Comparison of ENCODE assay signal across 15 cellular contexts in the genomic region with DNA sequence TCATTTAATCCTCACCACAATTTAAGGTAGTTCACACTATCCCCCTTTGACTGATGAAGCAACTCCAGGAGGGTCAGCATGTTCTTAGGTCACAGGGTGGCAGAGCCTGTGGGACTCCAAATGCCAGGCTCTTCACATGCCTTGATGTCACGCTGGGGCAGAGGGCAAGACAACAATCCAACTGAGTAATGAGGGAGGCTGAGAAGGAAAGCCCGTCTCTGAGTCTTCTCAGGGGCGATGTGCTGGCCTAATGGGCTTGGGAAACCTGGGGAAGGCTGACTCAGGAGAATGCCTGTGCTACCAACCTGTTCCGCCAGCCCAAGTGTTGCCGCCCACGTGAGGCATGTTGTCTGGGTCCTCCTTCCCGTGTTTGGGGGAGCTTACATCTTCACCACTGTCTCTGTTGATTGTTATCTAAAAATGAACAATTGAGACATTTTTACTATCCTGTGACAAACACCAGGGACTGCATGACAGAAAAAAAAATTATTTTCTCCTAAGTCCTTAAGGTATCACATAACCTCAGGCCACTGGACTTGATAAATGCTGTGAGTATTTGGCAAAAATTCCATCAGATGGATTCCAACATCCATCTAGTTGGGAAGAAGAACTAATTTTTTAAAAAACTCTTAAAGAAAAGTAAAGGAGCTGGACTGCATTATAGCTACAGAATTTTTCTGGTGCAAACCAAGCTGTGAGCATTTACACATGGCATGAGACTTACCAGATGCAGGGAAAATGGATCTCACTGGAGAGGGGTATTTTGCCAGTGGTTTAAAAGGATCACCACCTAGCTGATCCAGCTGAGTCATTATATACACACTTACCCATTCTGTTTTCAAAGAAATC.
DNase-seq lines count a peak whose midpoint lies in the region; ATAC-seq and TF ChIP-seq lines count a peak whose summit lies in the region.
"Had no signal": no experiment of that assay in that cellular context is flagged by ENCODE, and none has a peak within 500 bp of the region (broad histone marks: within the 10 kb centered on the region; RNA-seq: fewer than 3 reads in every experiment).

No MANE protein-coding gene starts in this region.

- peak overlapping the region; percentile 85 for H3K27ac Mint-ChIP-seq in endothelial cell (ENCODE audit: unreplicated experiment)
- H3K27ac Mint-ChIP-seq in T-cell, result no peak overlapping the region
- H3K27ac Mint-ChIP-seq in chondrocyte (ENCODE audit: unreplicated experiment), result no peak overlapping the region
- H3K27ac Mint-ChIP-seq: CD4-positive, alpha-beta T cell; natural killer cell treated with Interleukin-12 subunit alpha and Interleukin-12 subunit beta and Interleukin-15 and Interleukin-18, amount 100 ng/mL, for 72 hours had no signal

- no peak overlapping the region for H2BK5ac ChIP-seq in mesenchymal stem cell (ENCODE audit: low read depth, low read length, poor library complexity, severe bottlenecking)

- H2AFZ ChIP-seq in mesenchymal stem cell (ENCODE audit: low read depth, low read length), result no peak overlapping the region

- H3K9ac ChIP-seq in mesenchymal stem cell (ENCODE audit: low read length), result peak overlapping the region; percentile 74

- ATAC-seq in T-cell (replicated peaks in 1 of 4), result no peak
- ATAC-seq: activated CD4-positive, CD25-positive, alpha-beta regulatory T cell treated with anti-CD3 and anti-CD28 coated beads, Interleukin-2, amount 50 U/mL, for 24 hours had no signal

- H3K4me3 ChIP-seq in mesenchymal stem cell (ENCODE audit: insufficient read depth in 1 of 2, low read depth in 1 of 2, low read length in 2 of 2) (peak overlapping the region in 1 of 2 experiments; percentile 16), tibial nerve (no peak overlapping the region)

- no peak overlapping the region for H4K8ac ChIP-seq in mesenchymal stem cell (ENCODE audit: low read length)

- POLR2A ChIA-PET in T-cell (lab: Charles Lee), result no interaction called here

- H3K9me3 Mint-ChIP-seq in endothelial cell (ENCODE audit: unreplicated experiment) (no peaks in the 10 kb centered on the region), T-cell (peaks cover 0 to 3% (median 0%) of the 10 kb centered on the region in 3 donors), chondrocyte (ENCODE audit: low read depth) (no peaks in the 10 kb centered on the region)
- H3K9me3 Mint-ChIP-seq: CD4-positive, alpha-beta T cell; natural killer cell treated with Interleukin-12 subunit alpha and Interleukin-12 subunit beta and Interleukin-15 and Interleukin-18, amount 100 ng/mL, for 72 hours had no signal

- H3K27ac ChIP-seq in mesenchymal stem cell (ENCODE audit: low read length, poor library complexity, severe bottlenecking), result no peak overlapping the region
- H3K27ac ChIP-seq in tibial nerve, result peak overlapping the region in 3 of 4 donors; percentile 20 to 45 (median 42)

- peaks cover 14% of the 10 kb centered on the region for H3K4me1 ChIP-seq in mesenchymal stem cell (ENCODE audit: control insufficient read depth, insufficient read depth, low read depth, low read length)
- peaks cover 0 to 25% (median 7%) of the 10 kb centered on the region in 4 donors for H3K4me1 ChIP-seq in tibial nerve

- H2BK15ac ChIP-seq in mesenchymal stem cell (ENCODE audit: low read depth, poor library complexity, severe bottlenecking), result no peak overlapping the region

- WGBS in mesenchymal stem cell, result 82% methylated on average over 4 of the region's 7 CpGs
- 80 to 83% methylated on average over 7 of the region's 7 CpGs for WGBS in tibial nerve, 2 donors

- DNase-seq in RPMI7951 (ENCODE audit: low read depth), result peak; percentile 32
- DNase-seq in endothelial cell (ENCODE audit: low spot score), result no peak
- DNase-seq in mesenchymal stem cell, result peak; percentile 61
- no peak for DNase-seq in tibial nerve (ENCODE audit: low spot score in 2 of 2)
- DNase-seq in T-cell, result no peak
- no peak for DNase-seq in chondrocyte (ENCODE audit: low spot score)
- no peak for DNase-seq in stimulated activated CD4-positive, alpha-beta T cell treated with anti-CD3 and anti-CD28 coated beads, Interleukin-1b, Interleukin-23, amount 100 ng/mL, for 48 hours
- DNase-seq: activated T-cell treated with anti-CD3 and anti-CD28 coated beads for 4 hours; CD4-positive, alpha-beta T cell; MV-4-11; NCI-H446 treated with DMSO at 0.1 percent for 48 hours; stimulated activated CD4-positive, alpha-beta T cell treated with anti-CD3 and anti-CD28 coated beads, Interleukin-2, amount 100 ng/mL, for 48 hours; stimulated activated naive CD4-positive, alpha-beta T cell treated with Interleukin-2 at 50 U/mL for 16 hours had no signal

- no peak overlapping the region for H3K4ac ChIP-seq in mesenchymal stem cell (ENCODE audit: low read depth in 1 of 2, low read length in 2 of 2)

- H3K4me1 Mint-ChIP-seq in endothelial cell (ENCODE audit: unreplicated experiment) (peaks cover 48% of the 10 kb centered on the region), T-cell (peaks cover 0 to 5% (median 0%) of the 10 kb centered on the region in 3 donors), chondrocyte (ENCODE audit: low read depth) (peaks cover 22% of the 10 kb centered on the region)

- TF ChIP-seq POLR2A in tibial nerve (IDR thresholded peaks at IDR 0.05), result no peak

- H3K23ac ChIP-seq in mesenchymal stem cell (ENCODE audit: low read length in 2 of 2), result no peak overlapping the region

- H3K9me3 ChIP-seq in mesenchymal stem cell (ENCODE audit: control insufficient read depth, low read length) (no peaks in the 10 kb centered on the region), tibial nerve (no peaks in the 10 kb centered on the region)

- no peaks in the 10 kb centered on the region for H3K27me3 Mint-ChIP-seq in endothelial cell (ENCODE audit: unreplicated experiment)
- H3K27me3 Mint-ChIP-seq in T-cell, result no peaks in the 10 kb centered on the region
- no peaks in the 10 kb centered on the region for H3K27me3 Mint-ChIP-seq in chondrocyte (ENCODE audit: low read depth)
- H3K27me3 Mint-ChIP-seq: CD4-positive, alpha-beta T cell; natural killer cell treated with Interleukin-12 subunit alpha and Interleukin-12 subunit beta and Interleukin-15 and Interleukin-18, amount 100 ng/mL, for 72 hours had no signal

- H2BK120ac ChIP-seq in mesenchymal stem cell (ENCODE audit: low read depth, low read length), result no peak overlapping the region

- peaks cover 2% of the 10 kb centered on the region for H3K36me3 Mint-ChIP-seq in endothelial cell (ENCODE audit: low read depth, unreplicated experiment)
- peaks cover 49% of the 10 kb centered on the region for H3K36me3 Mint-ChIP-seq in T-cell
- peaks cover 15% of the 10 kb centered on the region for H3K36me3 Mint-ChIP-seq in chondrocyte (ENCODE audit: low read depth)

- peak overlapping the region; percentile 82 for H4K91ac ChIP-seq in mesenchymal stem cell (ENCODE audit: low read length)

- no peak for TF ChIP-seq EP300 in tibial nerve (IDR thresholded peaks at IDR 0.05)

- H3K79me1 ChIP-seq in mesenchymal stem cell (replicated peaks; ENCODE audit: low read length, poor library complexity, severe bottlenecking), result no peaks in the 10 kb centered on the region

- peak overlapping the region; percentile 49 to 65 for H2BK12ac ChIP-seq in mesenchymal stem cell (ENCODE audit: low read length in 2 of 2)

- CTCF ChIA-PET in T-cell (lab: Charles Lee), result no interaction called here

- no peak overlapping the region for H2AK5ac ChIP-seq in mesenchymal stem cell (ENCODE audit: low read length, severe bottlenecking)

- no peak overlapping the region for H3K14ac ChIP-seq in mesenchymal stem cell (ENCODE audit: low read length in 2 of 2)

- no peak for TF ChIP-seq CTCF in endothelial cell (IDR thresholded peaks at IDR 0.05; ENCODE audit: unreplicated experiment)
- no peak for TF ChIP-seq CTCF in tibial nerve (IDR thresholded peaks at IDR 0.05)
- no peak for TF ChIP-seq CTCF in chondrocyte (IDR thresholded peaks at IDR 0.05)

- peak overlapping the region in 1 of 2 experiments; percentile 7 for H3K18ac ChIP-seq in mesenchymal stem cell (ENCODE audit: low read depth in 1 of 2, low read length in 2 of 2)

- H3K4me3 Mint-ChIP-seq in endothelial cell (ENCODE audit: unreplicated experiment) (no peak overlapping the region), T-cell (no peak overlapping the region), chondrocyte (ENCODE audit: unreplicated experiment) (no peak overlapping the region)
- H3K4me3 Mint-ChIP-seq: CD4-positive, alpha-beta T cell; natural killer cell treated with Interleukin-12 subunit alpha and Interleukin-12 subunit beta and Interleukin-15 and Interleukin-18, amount 100 ng/mL, for 72 hours had no signal

- H3K27me3 ChIP-seq in mesenchymal stem cell (ENCODE audit: control insufficient read depth in 1 of 2, insufficient read depth in 1 of 2, low read length in 2 of 2), result no peaks in the 10 kb centered on the region
- H3K27me3 ChIP-seq in tibial nerve, result no peaks in the 10 kb centered on the region

- H3K36me3 ChIP-seq in mesenchymal stem cell (ENCODE audit: control insufficient read depth in 1 of 2, insufficient read depth in 2 of 2, low read depth in 1 of 2, low read length in 2 of 2) (peaks cover 0 to 6% of the 10 kb centered on the region in 2 experiments), tibial nerve (peaks cover 0 to 17% (median 0%) of the 10 kb centered on the region in 3 donors)

- no peak overlapping the region for H3K4me2 ChIP-seq in mesenchymal stem cell (ENCODE audit: low read length, poor library complexity, severe bottlenecking)

Comparison
In these comparisons a context has a peak if more than half of its experiments do, and no peak if none do; other contexts are left out.
1. DNase-seq: peak in RPMI7951 (single experiment) and mesenchymal stem cell (single experiment); none in endothelial cell (single experiment), tibial nerve (0 of 2), T-cell (0 of 34), chondrocyte (single experiment) and stimulated activated CD4-positive, alpha-beta T cell treated with anti-CD3 and anti-CD28 coated beads, Interleukin-1b, Interleukin-23, amount 100 ng/mL, for 48 hours (single experiment).